15 cellular contexts compared by ENCODE assay signal in the genomic region with DNA sequence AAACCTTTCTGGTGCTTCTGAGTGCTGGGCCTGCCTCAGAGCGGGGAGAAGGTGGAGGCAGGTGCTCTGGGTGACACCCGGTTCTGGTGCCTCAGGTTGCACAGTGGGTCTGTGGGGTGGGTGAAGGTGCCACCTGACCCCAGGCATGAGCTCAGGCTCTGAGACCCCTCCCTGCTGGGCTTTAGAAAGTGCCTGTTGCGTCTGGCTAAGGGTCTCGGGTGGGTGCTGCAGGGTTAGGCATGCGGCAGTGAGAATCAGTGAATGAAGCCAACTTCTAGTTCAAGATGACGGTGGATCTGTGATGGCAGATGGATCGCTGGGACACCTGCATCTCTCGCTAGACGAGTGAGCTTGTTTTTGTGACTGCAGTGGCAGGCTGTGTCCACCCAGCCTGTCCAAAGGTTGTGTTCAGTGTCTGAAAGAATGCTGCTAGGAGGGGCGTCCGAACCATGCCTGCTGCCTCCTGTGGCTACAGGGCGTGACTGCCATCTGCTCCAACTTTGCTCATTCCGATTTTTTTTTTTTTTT. TPM values are rescaled to one million over a fixed set of nuclear protein-coding genes. Genes with fewer than 3 reads are reported as not detected.
DNase-seq lines count a peak whose midpoint lies in the region; TF ChIP-seq lines count a peak whose summit lies in the region.
"Had no signal": no experiment of that assay in that cellular context is flagged by ENCODE, and none has a peak within 500 bp of the region (broad histone marks: within the 10 kb centered on the region; RNA-seq: fewer than 3 reads in every experiment).

No MANE protein-coding gene starts in this region.

- in situ Hi-C loops in GM23248 (cut with MboI) = no loop called here

- H3K9me3 ChIP-seq in GM23248 (ENCODE audit: low read depth) (no peaks in the 10 kb centered on the region), mucosa of rectum (ENCODE audit: control insufficient read depth in 2 of 2, low read length in 2 of 2) (no peaks in the 10 kb centered on the region)
- H3K9me3 ChIP-seq: breast epithelium had no signal

- POLR2A ChIA-PET in BJ (lab: Charles Lee) = no interaction called here

- H3K36me3 Mint-ChIP-seq in CD14-positive monocyte = peaks cover 80 to 86% of the 10 kb centered on the region in 2 donors

- peak overlapping the region in 3 of 7 donors; percentile 15 to 76 (median 50) for H3K27ac Mint-ChIP-seq in CD14-positive monocyte
- H3K27ac Mint-ChIP-seq: CD8-positive, alpha-beta T cell; nephron progenitor cell; T-helper 2 cell treated with Interferon-gamma antibody and Interleukin-4, amounts not matched to agents 5 μg/mL and 100 μg/mL, for 36 hours had no signal

- peaks cover 50% of the 10 kb centered on the region for H3K4me1 Mint-ChIP-seq in CD14-positive monocyte

- no peak overlapping the region for H3K9ac ChIP-seq in GM23248
- no peak overlapping the region for H3K9ac ChIP-seq in mucosa of rectum (ENCODE audit: low read depth in 1 of 2, low read length in 2 of 2)

- no peak overlapping the region for H3K4me2 ChIP-seq in GM23248 (ENCODE audit: unreplicated experiment)

- peaks cover 0 to 2% (median 0%) of the 10 kb centered on the region in 7 donors for H3K9me3 Mint-ChIP-seq in CD14-positive monocyte
- H3K9me3 Mint-ChIP-seq: CD8-positive, alpha-beta T cell; T-helper 2 cell treated with Interferon-gamma antibody and Interleukin-4, amounts not matched to agents 5 μg/mL and 100 μg/mL, for 36 hours had no signal

- H2AFZ ChIP-seq in GM23248 = no peak overlapping the region

- H4K20me1 ChIP-seq in GM23248 (ENCODE audit: insufficient read depth) = peaks cover 11% of the 10 kb centered on the region; the same call in 1 of the 2 replicates

- H3K4me3 Mint-ChIP-seq in CD14-positive monocyte = no peak overlapping the region
- H3K4me3 Mint-ChIP-seq: CD8-positive, alpha-beta T cell; nephron progenitor cell; T-helper 2 cell treated with Interferon-gamma antibody and Interleukin-4, amounts not matched to agents 5 μg/mL and 100 μg/mL, for 36 hours had no signal

- 77 to 79% methylated on average over 13 of the region's 13 CpGs for WGBS in GM23248 (ENCODE audit: low coverage in 1 of 2, low lambda C conversion rate in 2 of 2, missing lambda C conversion rate in 2 of 2), 2 experiments

- no peak overlapping the region for H3K27ac ChIP-seq in GM23248
- H3K27ac ChIP-seq in mucosa of rectum (ENCODE audit: low read depth in 2 of 2, low read length in 2 of 2) = peak overlapping the region; percentile 42 to 70
- H3K27ac ChIP-seq: breast epithelium had no signal

- H3K9me2 ChIP-seq in GM23248 (ENCODE audit: insufficient read depth) = no peaks in the 10 kb centered on the region

- H3K4me1 ChIP-seq in GM23248 (ENCODE audit: insufficient read depth) (peaks cover 13% of the 10 kb centered on the region), mucosa of rectum (ENCODE audit: control insufficient read depth in 2 of 2, insufficient read depth in 2 of 2, low read length in 2 of 2) (peaks cover 54 to 61% of the 10 kb centered on the region in 2 donors)

- H3K4me3 ChIP-seq in BJ (ENCODE audit: low read depth, low read length) (no peak overlapping the region), GM23248 (no peak overlapping the region), mucosa of rectum (ENCODE audit: low read length in 2 of 2) (peak overlapping the region in 1 of 2 donors; percentile 20)

- H3K27me3 Mint-ChIP-seq in CD14-positive monocyte (ENCODE audit: low read depth in 3 of 3) = peaks cover 0 to 1% (median 0%) of the 10 kb centered on the region in 3 donors

- H3K79me2 ChIP-seq in GM23248 (ENCODE audit: insufficient read depth) = peaks cover 78% of the 10 kb centered on the region

- H3F3A ChIP-seq in GM23248 (ENCODE audit: insufficient read depth) = peaks cover 28% of the 10 kb centered on the region

- intact Hi-C loops in CD14-positive monocyte (cut with micrococcal nuclease) = loop anchor here in 1 of 2 donors (10.0 kb wide), 2 partner anchors 149 to 201 kb away; partner anchors contain the start of gene HNRNPH1

- H3K27me3 ChIP-seq in BJ (ENCODE audit: control insufficient read depth, insufficient read depth, low read length) = no peaks in the 10 kb centered on the region
- no peaks in the 10 kb centered on the region for H3K27me3 ChIP-seq in GM23248 (replicated peaks; ENCODE audit: insufficient read depth)
- no peaks in the 10 kb centered on the region for H3K27me3 ChIP-seq in mucosa of rectum (ENCODE audit: control insufficient read depth in 2 of 2, insufficient read depth in 2 of 2, low read length in 2 of 2)
- H3K27me3 ChIP-seq: breast epithelium had no signal

- CTCF ChIA-PET in BJ (lab: Yijun Ruan, JAX) = interaction anchor here (1.4 kb wide), 1 partner anchor 62 kb away, joined by 5 read pairs; no protein-coding TSS in a partner anchor

- H3K36me3 ChIP-seq in BJ (ENCODE audit: control insufficient read depth, insufficient read depth, low read length) (peaks cover 60% of the 10 kb centered on the region), GM23248 (ENCODE audit: low read depth) (peaks cover 52% of the 10 kb centered on the region), mucosa of rectum (ENCODE audit: control insufficient read depth in 2 of 2, insufficient read depth in 2 of 2, low read length in 2 of 2) (peaks cover 53 to 74% of the 10 kb centered on the region in 2 donors)

- TF ChIP-seq CTCF in BJ (IDR thresholded peaks at IDR 0.05; ENCODE audit: insufficient read depth, low read depth, low read length) = 0 out of 2 replicates have a peak, but pooled peaks have one; percentile 2
- TF ChIP-seq CTCF in CD14-positive monocyte (IDR thresholded peaks at IDR 0.05) = no peak

- no peak for DNase-seq in BJ (ENCODE audit: low read depth)
- DNase-seq in GM23248 = peak; percentile 41
- DNase-seq in cerebellar cortex (ENCODE audit: low spot score) = peak; percentile 87
- DNase-seq in SIG-M5 treated with dmso at 0.1 percent for 504 hours (lab: John Stamatoyannopoulos, UW; ENCODE audit: unreplicated experiment) = no peak
- DNase-seq in CD14-positive monocyte (ENCODE audit: low spot score) = no peak
- DNase-seq in GM19240 (ENCODE audit: insufficient read length, low spot score) = no peak
- DNase-seq: activated CD4-positive, alpha-beta T cell treated with anti-CD3 and anti-CD28 coated beads, Interleukin-2, amount 50 U/mL, for 4 hours; activated effector memory CD4-positive, alpha-beta T cell treated with Interleukin-2 at 50 U/mL for 16 hours; kidney glomerular epithelial cell; NCI-H345; nephron progenitor cell had no signal

RNA-seq across cellular contexts. Expression of gene SQSTM1, which starts 5.0 kb away (rescaled TPM):
- 307 and 361 TPM in 2 replicates for polyA plus RNA-seq in BJ (2011; rRNA removed)
- polyA minus RNA-seq in BJ (2011; rRNA and poly(A)+ RNA removed) = 103 and 140 TPM in 2 replicates
- total RNA-seq in GM23248 (2014; rRNA removed; shearing (Covaris generic)) = 211 and 228 TPM in 2 replicates
- polyA plus RNA-seq in GM23248 (2016; fragmentation: Nextera tagmentation; extraction: Ambion mirVana) = 265 and 310 TPM in 2 replicates
- polyA plus RNA-seq in CD14-positive monocyte = 100 to 1,000 TPM; 275 to 312 TPM

RNA-seq across cellular contexts. Expression of gene MGAT4B, which starts 19.1 kb away (rescaled TPM):
- 91.7 and 131 TPM in 2 replicates for polyA plus RNA-seq in BJ (2011; rRNA removed)
- 96.3 and 122 TPM in 2 replicates for polyA minus RNA-seq in BJ (2011; rRNA and poly(A)+ RNA removed)
- total RNA-seq in GM23248 (2014; rRNA removed; shearing (Covaris generic)) = 139 and 143 TPM in 2 replicates
- polyA plus RNA-seq in GM23248 (2016; fragmentation: Nextera tagmentation; extraction: Ambion mirVana) = 28.0 and 28.9 TPM in 2 replicates
- 10 to 100 TPM; 12.4 to 14.3 TPM for polyA plus RNA-seq in CD14-positive monocyte

RNA-seq across cellular contexts. Expression of gene LTC4S, which starts 31.9 kb away (rescaled TPM):
- polyA plus RNA-seq in BJ (2011; rRNA removed) (0.49 and 0.88 TPM in 2 replicates), GM23248 (2016; fragmentation: Nextera tagmentation; extraction: Ambion mirVana) (1.6 and 2.0 TPM in 2 replicates), CD14-positive monocyte (under 1 TPM; 0.65 to 0.69 TPM)
- 0.33 TPM in 1 of 2 replicates, not detected in the other for polyA minus RNA-seq in BJ (2011; rRNA and poly(A)+ RNA removed)
- 3.7 and 6.6 TPM in 2 replicates for total RNA-seq in GM23248 (2014; rRNA removed; shearing (Covaris generic))

RNA-seq across cellular contexts. Expression of gene MRNIP, which starts 32.9 kb away (rescaled TPM):
- polyA plus RNA-seq in BJ (2011; rRNA removed) = 12.6 and 14.1 TPM in 2 replicates
- 3.7 and 9.5 TPM in 2 replicates for polyA minus RNA-seq in BJ (2011; rRNA and poly(A)+ RNA removed)
- total RNA-seq in GM23248 (2014; rRNA removed; shearing (Covaris generic)) = 17.3 and 23.0 TPM in 2 replicates
- polyA plus RNA-seq in GM23248 (2016; fragmentation: Nextera tagmentation; extraction: Ambion mirVana) = 13.3 and 14.1 TPM in 2 replicates
- polyA plus RNA-seq in CD14-positive monocyte = 1 to 10 TPM; 1.2 to 1.4 TPM

Comparison
In these comparisons a context has a peak if more than half of its experiments do, and no peak if none do; other contexts are left out.
1. DNase-seq: peak in GM23248 (single experiment) and cerebellar cortex (single experiment); none in BJ (single experiment), SIG-M5 treated with dmso at 0.1 percent for 504 hours (single experiment), CD14-positive monocyte (single experiment) and GM19240 (single experiment).